8 cellular contexts compared by ENCODE assay signal in the genomic region with DNA sequence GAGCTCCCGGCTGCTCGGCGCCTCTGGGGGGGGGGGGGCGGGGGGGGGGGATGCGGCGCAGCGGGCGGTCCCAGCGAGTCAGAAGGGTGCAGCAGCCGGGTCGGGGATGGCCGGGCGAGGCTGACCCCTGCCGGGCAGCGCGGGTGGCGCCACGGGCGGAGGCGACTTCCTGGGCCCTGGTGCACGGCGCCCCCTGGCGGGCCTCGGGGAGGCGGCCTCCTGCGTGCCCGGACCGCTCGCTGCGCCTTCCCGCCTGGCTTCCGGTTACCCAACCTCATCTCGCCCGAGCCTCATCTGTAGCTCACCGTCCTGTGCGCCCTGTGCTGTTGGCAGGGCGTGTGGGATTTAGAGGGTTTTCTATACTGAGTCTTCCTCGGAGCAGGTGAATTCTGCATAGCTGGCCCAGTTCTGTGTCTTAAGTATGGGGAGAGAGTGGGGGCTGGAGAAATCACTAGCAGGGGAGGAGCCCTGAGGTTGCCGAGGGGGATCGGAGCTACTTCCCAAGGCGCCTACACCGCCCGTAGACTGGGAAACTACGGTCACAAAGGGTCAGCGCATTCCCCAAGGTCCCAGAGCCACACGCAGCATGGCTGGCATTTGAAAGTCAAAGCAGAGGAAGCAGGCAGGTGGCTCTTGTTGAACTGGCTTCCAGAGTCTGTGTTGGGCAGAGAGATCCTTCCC. TPM values are rescaled to one million over a fixed set of nuclear protein-coding genes. Genes with fewer than 3 reads are reported as not detected.
A peak's percentile ranks its signal among the peaks of the same experiment; 100 is the strongest.
DNase-seq lines count a peak whose midpoint lies in the region; ATAC-seq and TF ChIP-seq lines count a peak whose summit lies in the region.

No MANE protein-coding gene starts in this region.

- peak overlapping the region; percentile 63 for H3K9ac ChIP-seq in colonic mucosa (ENCODE audit: low read depth in 2 of 2, low read length in 2 of 2)

- no peaks in the 10 kb centered on the region for H3K36me3 ChIP-seq in colonic mucosa

- H3K9me3 ChIP-seq in colonic mucosa, result no peaks in the 10 kb centered on the region

- no peak overlapping the region for H3K27ac ChIP-seq in colonic mucosa

- intact Hi-C loops in colonic mucosa (cut with DNase I), result loop anchor here (5.0 to 10.0 kb wide), 3 partner anchors 294 to 858 kb away; no protein-coding TSS in a partner anchor

- DNase-seq in AG08395 (ENCODE audit: low spot score) (peak; percentile 93), NCI-H2227 treated with DMSO at 0.1 percent for 48 hours (lab: John Stamatoyannopoulos, UW) (peak; percentile 18), colonic mucosa (peak; percentile 89), left kidney (ENCODE audit: low read depth, low spot score) (peak; percentile 94)
- peak; percentile 72 to 73 for DNase-seq in activated CD4-positive, alpha-beta T cell treated with anti-CD3 and anti-CD28 coated beads for 4 hours
- peak; percentile 41 to 79 (median 77) for DNase-seq in stimulated activated CD4-positive, alpha-beta T cell treated with anti-CD3 and anti-CD28 coated beads, Interleukin-1b, Interleukin-23, amount 100 ng/mL, for 24 hours (ENCODE audit: low read depth in 4 of 4, low spot score in 1 of 4)

- H3K27me3 ChIP-seq in colonic mucosa, result no peaks in the 10 kb centered on the region

- ATAC-seq in GM18861 (IDR thresholded peaks at IDR 0.05; ENCODE audit: unreplicated experiment), result peak; percentile 62
- peak; percentile 82 for ATAC-seq in HG03095 (IDR thresholded peaks at IDR 0.05; ENCODE audit: unreplicated experiment)

- no peaks in the 10 kb centered on the region for H3K4me1 ChIP-seq in colonic mucosa

- peak overlapping the region; percentile 38 for H3K4me3 ChIP-seq in colonic mucosa

- TF ChIP-seq CTCF in colonic mucosa (IDR thresholded peaks at IDR 0.05), result peak; percentile 96

RNA-seq across cellular contexts. Expression of a gene that starts 28.3 kb away (rescaled TPM):
- total RNA-seq in colonic mucosa, result 1 to 10 TPM; 1.5 to 1.6 TPM

RNA-seq across cellular contexts. Expression of a gene that starts 51.5 kb away (rescaled TPM):
- total RNA-seq in colonic mucosa, result 1 to 10 TPM in 1 of 2 donors, under 1 TPM in 1; 0.86 to 1.6 TPM

Comparison
In these comparisons a context has a peak if more than half of its experiments do, and no peak if none do; other contexts are left out.
1. DNase-seq: peak in every context shown above with its lines; median percentile 94 in left kidney; 93 in AG08395; 89 in colonic mucosa; 77 in stimulated activated CD4-positive, alpha-beta T cell treated with anti-CD3 and anti-CD28 coated beads, Interleukin-1b, Interleukin-23, amount 100 ng/mL, for 24 hours; 72 in activated CD4-positive, alpha-beta T cell treated with anti-CD3 and anti-CD28 coated beads for 4 hours; 18 in NCI-H2227 treated with DMSO at 0.1 percent for 48 hours.